In the genomic region with DNA sequence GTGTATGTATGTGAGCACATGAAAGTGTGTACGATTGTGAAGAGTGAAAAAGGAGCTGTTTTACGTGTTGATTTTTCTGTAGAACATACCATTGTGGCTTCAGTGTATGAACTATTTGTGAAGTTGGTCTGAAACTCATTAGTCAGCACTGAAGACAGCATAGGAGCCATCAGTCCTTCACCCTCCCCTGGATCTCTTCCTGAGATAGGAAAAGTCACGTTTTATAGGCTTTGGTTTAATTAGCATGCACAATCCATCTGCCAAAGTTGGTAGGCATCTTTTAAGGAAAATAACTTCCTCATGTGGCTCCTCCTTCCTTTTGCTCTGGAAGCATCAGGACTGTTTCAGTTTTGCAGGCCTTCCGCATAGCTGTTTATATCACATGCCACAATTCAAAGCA, we compare ENCODE assay signal across 16 cellular contexts.
"Had no signal": no experiment of that assay in that cellular context is flagged by ENCODE, and none has a peak within 500 bp of the region (broad histone marks: within the 10 kb centered on the region; RNA-seq: fewer than 3 reads in every experiment).

No MANE protein-coding gene starts in this region.

- H3K27me3 Mint-ChIP-seq: activated CD4-positive, alpha-beta memory T cell treated with anti-CD3 and anti-CD28 coated beads, Interleukin-2, amount 10 ng/mL, durations not matched to agents 7 days and 5 days; activated T-helper 17 cell treated with anti-CD3 and anti-CD28 coated beads, Interleukin-2, amount 50 U/mL, for 72 hours; T-cell had no signal

- H3K4me3 Mint-ChIP-seq: activated CD4-positive, alpha-beta memory T cell treated with anti-CD3 and anti-CD28 coated beads, Interleukin-2, amount 10 ng/mL, durations not matched to agents 7 days and 5 days; T-cell had no signal

- H3K9me3 Mint-ChIP-seq: activated CD4-positive, alpha-beta memory T cell treated with anti-CD3 and anti-CD28 coated beads, Interleukin-2, amount 10 ng/mL, durations not matched to agents 7 days and 5 days; activated T-helper 17 cell treated with anti-CD3 and anti-CD28 coated beads, Interleukin-2, amount 50 U/mL, for 72 hours; T-cell had no signal

- DNase-seq: activated CD4-positive, alpha-beta memory T cell treated with anti-CD3 and anti-CD28 coated beads, Interleukin-2, amount 10 ng/mL, durations not matched to agents 7 days and 5 days; activated CD4-positive, alpha-beta T cell treated with anti-CD3 and anti-CD28 coated beads for 1 hour; activated CD8-positive, alpha-beta memory T cell treated with anti-CD3 and anti-CD28 coated beads, Interleukin-2, amount 50 U/mL, for 4 hours; activated naive CD4-positive, alpha-beta T cell treated with anti-CD3 and anti-CD28 coated beads, Interleukin-2, amount 50 U/mL, for 16 hours; amniotic stem cell; glutamatergic neuron; hypothalamus; kidney; left ventricle myocardium inferior; mesendoderm; SK-N-SH; stimulated activated naive CD8-positive, alpha-beta T cell treated with anti-CD3 and anti-CD28 coated beads, Interleukin-15, Interleukin-2, amounts not matched to agents 100 U/mL and 50 U/mL, for 24 hours; T-cell; T1000; transverse colon had no signal

- H3K27ac Mint-ChIP-seq: activated CD4-positive, alpha-beta memory T cell treated with anti-CD3 and anti-CD28 coated beads, Interleukin-2, amount 10 ng/mL, durations not matched to agents 7 days and 5 days had no signal
